In genomic region chr5:141003791-141004601, GRCh38 we compare ENCODE assay signal across 9 cellular contexts. TPM values are rescaled to one million over a fixed set of nuclear protein-coding genes. Genes with fewer than 3 reads are reported as not detected.
A peak's percentile ranks its signal among the peaks of the same experiment; 100 is the strongest.
DNase-seq lines count a peak whose midpoint lies in the region; ATAC-seq, FAIRE-seq and TF ChIP-seq lines count a peak whose summit lies in the region.
"Had no signal": no experiment of that assay in that cellular context is flagged by ENCODE, and none has a peak within 500 bp of the region (broad histone marks: within the 10 kb centered on the region; RNA-seq: fewer than 3 reads in every experiment).

No MANE protein-coding gene starts in this region.

- CTCF ChIA-PET in GM10248 (lab: Yijun Ruan, JAX) = interaction anchor here (1.2 to 1.5 kb wide), 2 partner anchors 13 to 21 kb away, joined by 3 to 5 read pairs; no protein-coding TSS in a partner anchor

- peaks cover 6% of the 10 kb centered on the region for H4K20me1 ChIP-seq in smooth muscle cell (ENCODE audit: low read depth)

- H3K79me2 ChIP-seq in smooth muscle cell (ENCODE audit: low read depth) = peaks cover 2% of the 10 kb centered on the region

- peak; percentile 18 for DNase-seq in HT1080 (ENCODE audit: low read depth)
- DNase-seq in NCI-H82 (lab: John Stamatoyannopoulos, UW) = peak; percentile 89
- DNase-seq in smooth muscle cell (lab: John Stamatoyannopoulos, UW; ENCODE audit: unreplicated experiment) = no peak
- no peak for DNase-seq in GM10248 (ENCODE audit: extremely low spot score)
- no peak for DNase-seq in GM12891 (ENCODE audit: insufficient read length, low spot score)
- DNase-seq: stimulated activated naive CD8-positive, alpha-beta T cell treated with anti-CD3 and anti-CD28 coated beads, Interleukin-15, Interleukin-2, amounts not matched to agents 100 U/mL and 50 U/mL, for 24 hours had no signal

- WGBS in smooth muscle cell (ENCODE audit: low lambda C conversion rate) = 10% methylated on average over 4 of the region's 4 CpGs

- peaks cover 31% of the 10 kb centered on the region for H3F3A ChIP-seq in smooth muscle cell (ENCODE audit: low read depth)

- peak overlapping the region; percentile 73 for H3K4me2 ChIP-seq in smooth muscle cell

- POLR2A ChIA-PET in GM10248 (lab: Yijun Ruan, JAX) = no interaction called here

- peaks cover 42% of the 10 kb centered on the region for H3K4me1 ChIP-seq in smooth muscle cell (ENCODE audit: low read depth)

- TF ChIP-seq POLR2A in GM12891 (IDR thresholded peaks at IDR 0.05; ENCODE audit: low read depth, low read length) = no peak

- H3K9ac ChIP-seq in smooth muscle cell (ENCODE audit: low read depth) = no peak overlapping the region

- FAIRE-seq in GM12891 (lab: Jason Lieb, UNC) = no peak

- no peaks in the 10 kb centered on the region for H3K27me3 ChIP-seq in smooth muscle cell (ENCODE audit: low read depth)

- H3K36me3 ChIP-seq in smooth muscle cell (ENCODE audit: low read depth) = no peaks in the 10 kb centered on the region

- H3K27ac ChIP-seq in smooth muscle cell (ENCODE audit: low read depth) = peak overlapping the region; percentile 90

- no peak overlapping the region for H2AFZ ChIP-seq in smooth muscle cell (ENCODE audit: low read depth)

- H3K9me3 ChIP-seq in smooth muscle cell (replicated peaks; ENCODE audit: low read depth) = no peaks in the 10 kb centered on the region

- TF ChIP-seq CTCF in smooth muscle cell (IDR thresholded peaks at IDR 0.05; ENCODE audit: borderline replicate concordance, insufficient read depth, poor library complexity, severe bottlenecking) (no peak), GM10248 (IDR thresholded peaks at IDR 0.05; ENCODE audit: control extremely low read depth, extremely low read depth, low read depth, missing control alignments) (no peak)

- peak; percentile 82 for ATAC-seq in esophagus mucosa
- ATAC-seq in GM21447 (IDR thresholded peaks at IDR 0.05; ENCODE audit: unreplicated experiment) = no peak
- ATAC-seq in HG02678 (IDR thresholded peaks at IDR 0.05; ENCODE audit: unreplicated experiment) = no peak
- ATAC-seq: stimulated activated naive CD8-positive, alpha-beta T cell treated with anti-CD3 and anti-CD28 coated beads, Interleukin-15, Interleukin-2, amounts not matched to agents 100 U/mL and 50 U/mL, for 24 hours had no signal

- H3K4me3 ChIP-seq in smooth muscle cell = no peak overlapping the region

TF ChIP-seq in GM12891, 5 proteins besides CTCF, POLR2A, EP300 and RAD21:
- TF ChIP-seq TAF1 (IDR thresholded peaks at IDR 0.05; ENCODE audit: low read depth, low read length) (no peak), PAX5 (IDR thresholded peaks at IDR 0.05; ENCODE audit: insufficient read depth, low read length, severe bottlenecking) (no peak), POLR2AphosphoS5 (IDR thresholded peaks at IDR 0.05; ENCODE audit: low read depth, low read length) (no peak), SPI1 (IDR thresholded peaks at IDR 0.05; ENCODE audit: low read depth, low read length) (no peak), POU2F2 (IDR thresholded peaks at IDR 0.05; ENCODE audit: low read depth, low read length) (no peak)
TF ChIP-seq in GM12891: peak in this region for 0.

RNA-seq across cellular contexts. Expression of gene PCDHAC2, which starts 37.7 kb away (rescaled TPM):
- total RNA-seq in HT1080 (2014; rRNA removed; shearing (Covaris generic)) = not detected in 2 replicates
- polyA plus RNA-seq in HT1080 (2015; cell fraction: cytosol; rRNA removed) = 0.03 and 0.07 TPM in 2 replicates
- not detected in 2 replicates for polyA plus RNA-seq in HT1080 (2015; cell fraction: nucleus; rRNA removed)
- total RNA-seq in esophagus mucosa = 0.24 TPM
- total RNA-seq in smooth muscle cell = 5.2 and 7.4 TPM in 2 replicates
- 3.5 and 4.7 TPM in 2 replicates for polyA plus RNA-seq in smooth muscle cell
- not detected for polyA plus RNA-seq in GM12891 (2012; ENCODE audit: low read depth, missing spikeins)

RNA-seq across cellular contexts. Expression of gene PCDHB1, which starts 47.2 kb away (rescaled TPM):
- total RNA-seq in HT1080 (2014; rRNA removed; shearing (Covaris generic)) = not detected in 2 replicates
- not detected in 2 replicates for polyA plus RNA-seq in HT1080 (2015; cell fraction: cytosol; rRNA removed)
- polyA plus RNA-seq in HT1080 (2015; cell fraction: nucleus; rRNA removed) = not detected in 2 replicates
- total RNA-seq in esophagus mucosa = not detected
- total RNA-seq in smooth muscle cell = 0.04 and 0.22 TPM in 2 replicates
- not detected in 2 replicates for polyA plus RNA-seq in smooth muscle cell
- not detected for polyA plus RNA-seq in GM12891 (2012; ENCODE audit: low read depth, missing spikeins)

Comparison
In these comparisons a context has a peak if more than half of its experiments do, and no peak if none do; other contexts are left out.
1. DNase-seq: peak in HT1080 (single experiment) and NCI-H82 (single experiment); none in smooth muscle cell (single experiment), GM10248 (single experiment) and GM12891 (single experiment).